In the genomic region with DNA sequence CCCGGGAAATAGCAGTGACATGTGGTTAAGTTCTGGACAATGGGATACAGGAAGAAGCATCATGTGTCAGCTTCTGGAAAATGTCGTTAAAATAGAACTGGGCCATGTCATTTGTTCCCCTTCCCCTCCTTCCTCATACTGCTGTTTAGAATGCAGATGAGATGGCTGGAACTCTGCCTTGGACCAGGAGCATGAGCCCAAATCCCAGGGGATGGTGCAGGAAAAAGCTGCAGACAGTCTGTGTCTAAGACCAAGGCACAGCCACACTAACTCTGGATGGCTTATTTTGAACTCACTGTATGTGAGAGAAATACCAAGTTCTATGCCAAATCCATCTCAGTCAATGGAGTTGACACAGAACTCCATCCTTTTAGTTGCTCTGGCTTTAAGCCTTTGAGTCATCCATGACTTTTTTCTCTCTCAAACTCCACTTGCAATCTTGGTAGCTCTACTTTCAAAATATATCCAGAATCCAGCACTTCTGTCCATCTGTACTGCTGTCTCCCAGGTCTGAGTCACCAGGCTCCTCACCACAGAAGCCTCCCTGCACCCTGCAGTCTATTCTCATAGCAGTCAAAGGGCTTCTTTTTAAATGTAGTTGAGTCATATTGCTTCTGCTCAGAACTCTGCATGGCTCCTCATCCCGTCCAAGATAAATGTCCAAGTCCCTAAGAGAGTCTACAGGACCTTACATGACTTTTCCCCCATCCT, we compare ENCODE assay signal across 19 cellular contexts.
DNase-seq lines count a peak whose midpoint lies in the region; TF ChIP-seq lines count a peak whose summit lies in the region.
"Had no signal": no experiment of that assay in that cellular context is flagged by ENCODE, and none has a peak within 500 bp of the region (broad histone marks: within the 10 kb centered on the region; RNA-seq: fewer than 3 reads in every experiment).

No MANE protein-coding gene starts in this region.

- no peak for TF ChIP-seq EP300 in stomach (IDR thresholded peaks at IDR 0.05)

- peaks cover 24% of the 10 kb centered on the region for H3F3A ChIP-seq in smooth muscle cell (ENCODE audit: low read depth)

- H3K9ac ChIP-seq in smooth muscle cell (ENCODE audit: low read depth): no peak overlapping the region
- H3K9ac ChIP-seq: parathyroid adenoma had no signal

- H3K36me3 ChIP-seq in smooth muscle cell (ENCODE audit: low read depth): no peaks in the 10 kb centered on the region
- H3K36me3 ChIP-seq in stomach: no peaks in the 10 kb centered on the region

- no peak overlapping the region for H3K4me3 ChIP-seq in NB4 (ENCODE audit: low read depth, low read length)
- H3K4me3 ChIP-seq in choroid plexus epithelial cell (ENCODE audit: low read depth, low read length): no peak overlapping the region
- H3K4me3 ChIP-seq in smooth muscle cell: no peak overlapping the region
- no peak overlapping the region for H3K4me3 ChIP-seq in stomach

- H3K27me3 ChIP-seq in smooth muscle cell (ENCODE audit: low read depth) (no peaks in the 10 kb centered on the region), stomach (peaks cover 0 to 13% (median 0%) of the 10 kb centered on the region in 3 donors)

- H3K4me2 ChIP-seq in smooth muscle cell: peak overlapping the region; percentile 34

- H3K27ac ChIP-seq in smooth muscle cell (ENCODE audit: low read depth) (peak overlapping the region; percentile 90), stomach (no peak overlapping the region)
- H3K27ac ChIP-seq: 22Rv1, parathyroid adenoma had no signal

- WGBS in smooth muscle cell (ENCODE audit: low lambda C conversion rate): 62% methylated on average over 3 of the region's 3 CpGs
- WGBS in stomach, 5 donors: 44 to 68% (median 66%) methylated on average over 3 of the region's 3 CpGs

- TF ChIP-seq CTCF in NB4 (IDR thresholded peaks at IDR 0.05; ENCODE audit: low read depth, low read length) (no peak), choroid plexus epithelial cell (conservative IDR thresholded peaks at IDR 0.05; ENCODE audit: low read depth, low read length) (no peak), smooth muscle cell (IDR thresholded peaks at IDR 0.05; ENCODE audit: borderline replicate concordance, insufficient read depth, poor library complexity, severe bottlenecking) (no peak), stomach (IDR thresholded peaks at IDR 0.05) (no peak)

- H3K9me3 ChIP-seq in smooth muscle cell (replicated peaks; ENCODE audit: low read depth) (no peaks in the 10 kb centered on the region), stomach (no peaks in the 10 kb centered on the region)

- no peaks in the 10 kb centered on the region for H3K79me2 ChIP-seq in smooth muscle cell (ENCODE audit: low read depth)
- H3K79me2 ChIP-seq: parathyroid adenoma had no signal

- peak; percentile 39 for DNase-seq in DMS53 (lab: John Stamatoyannopoulos, UW)
- DNase-seq in DMS53 treated with DMSO at 0.1 percent for 48 hours (lab: John Stamatoyannopoulos, UW; ENCODE audit: unreplicated experiment): no peak
- peak; percentile 4 for DNase-seq in NB4 (ENCODE audit: low read depth)
- DNase-seq in choroid plexus epithelial cell (ENCODE audit: low read depth): peak; percentile 70
- DNase-seq in smooth muscle cell (lab: John Stamatoyannopoulos, UW; ENCODE audit: unreplicated experiment): no peak
- DNase-seq in T-helper 1 cell: no peak
- no peak for DNase-seq in activated CD4-positive, alpha-beta T cell treated with anti-CD3 and anti-CD28 coated beads, Interleukin-2, amount 50 U/mL, for 1 hour
- DNase-seq in stomach: no peak
- DNase-seq: activated CD8-positive, alpha-beta memory T cell treated with anti-CD3 and anti-CD28 coated beads, Interleukin-2, amount 50 U/mL, for 48 hours; activated naive CD4-positive, alpha-beta T cell treated with anti-CD3 and anti-CD28 coated beads, Interleukin-2, amount 10 ng/mL, durations not matched to agents 7 days and 5 days; COR-L47; immature natural killer cell; MM.1S; NCI-H2081 treated with DMSO at 0.1 percent for 48 hours; NCI-H774; RPMI8226; stimulated activated CD4-positive, alpha-beta T cell treated with anti-CD3 and anti-CD28 coated beads, Interleukin-12 subunit alpha, Interleukin-12 subunit beta, amount 100 ng/mL, for 4 hours had no signal

- H3K4me1 ChIP-seq in smooth muscle cell (ENCODE audit: low read depth) (peaks cover 21% of the 10 kb centered on the region), stomach (no peaks in the 10 kb centered on the region)
- H3K4me1 ChIP-seq: parathyroid adenoma had no signal

- TF ChIP-seq POLR2A in NB4 (IDR thresholded peaks at IDR 0.05; ENCODE audit: extremely low read depth, insufficient read length): no peak
- TF ChIP-seq POLR2A in stomach (IDR thresholded peaks at IDR 0.05): no peak

- intact Hi-C loops in stomach (cut with DNase I; ENCODE audit: low total_unique reads): no loop called here

- H2AFZ ChIP-seq in smooth muscle cell (ENCODE audit: low read depth): no peak overlapping the region
- H2AFZ ChIP-seq: parathyroid adenoma had no signal

- no peaks in the 10 kb centered on the region for H4K20me1 ChIP-seq in smooth muscle cell (ENCODE audit: low read depth)

Comparison
In these comparisons a context has a peak if more than half of its experiments do, and no peak if none do; other contexts are left out.
1. DNase-seq: peak in DMS53 (single experiment), NB4 (single experiment) and choroid plexus epithelial cell (single experiment); none in DMS53 treated with DMSO at 0.1 percent for 48 hours (single experiment), smooth muscle cell (single experiment), T-helper 1 cell (0 of 5), activated CD4-positive, alpha-beta T cell treated with anti-CD3 and anti-CD28 coated beads, Interleukin-2, amount 50 U/mL, for 1 hour (single experiment) and stomach (single experiment).